Comparison of ENCODE assay signal across 9 cellular contexts in the genomic region with DNA sequence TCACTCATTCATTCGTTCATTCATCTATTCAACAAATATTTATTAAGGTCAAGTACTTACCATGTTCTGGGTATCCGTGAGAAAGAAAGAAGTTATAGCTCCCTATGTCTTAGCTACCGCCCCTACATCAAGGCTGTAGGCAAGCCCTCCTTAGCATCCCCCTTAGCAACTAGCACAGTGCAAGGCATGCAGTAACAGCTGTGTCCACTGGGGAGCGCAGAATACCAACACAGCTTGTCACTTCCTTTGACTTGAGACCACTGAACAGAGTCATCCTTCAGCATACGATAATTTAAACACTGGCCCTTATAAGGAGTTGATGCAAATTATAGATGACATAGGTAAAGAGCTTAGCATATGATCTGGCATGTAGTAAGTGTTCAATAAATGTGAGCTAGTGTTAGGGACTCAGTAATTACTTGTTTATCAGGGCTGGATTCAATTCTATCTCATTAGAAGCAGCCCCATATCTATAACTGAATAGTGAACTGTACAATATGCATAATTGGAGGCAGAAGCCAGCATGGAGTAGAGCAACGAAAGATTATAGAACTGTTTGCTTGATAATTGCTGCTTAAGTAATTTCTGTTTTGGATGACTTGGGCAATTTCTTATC. TPM values are rescaled to one million over a fixed set of nuclear protein-coding genes. Genes with fewer than 3 reads are reported as not detected.
A peak's percentile ranks its signal among the peaks of the same experiment; 100 is the strongest.
DNase-seq lines count a peak whose midpoint lies in the region; ATAC-seq, FAIRE-seq and TF ChIP-seq lines count a peak whose summit lies in the region.
"Had no signal": no experiment of that assay in that cellular context is flagged by ENCODE, and none has a peak within 500 bp of the region (broad histone marks: within the 10 kb centered on the region; RNA-seq: fewer than 3 reads in every experiment).

No MANE protein-coding gene starts in this region.

- H3K4me3 Mint-ChIP-seq in activated naive CD8-positive, alpha-beta T cell treated with anti-CD3 and anti-CD28 coated beads for 36 hours = no peak overlapping the region

- H3K36me3 ChIP-seq in right atrium auricular region (no peaks in the 10 kb centered on the region), small intestine (ENCODE audit: control insufficient read depth in 2 of 2, insufficient read depth in 2 of 2, low read length in 2 of 2) (no peaks in the 10 kb centered on the region)

- peaks cover 3% of the 10 kb centered on the region for H3K27me3 Mint-ChIP-seq in activated naive CD8-positive, alpha-beta T cell treated with anti-CD3 and anti-CD28 coated beads for 36 hours

- H3K4me1 Mint-ChIP-seq in activated naive CD8-positive, alpha-beta T cell treated with anti-CD3 and anti-CD28 coated beads for 36 hours = no peaks in the 10 kb centered on the region

- peak; percentile 89 for ATAC-seq in GM18870 (IDR thresholded peaks at IDR 0.05; ENCODE audit: unreplicated experiment)
- peak; percentile 84 for ATAC-seq in HG03442 (IDR thresholded peaks at IDR 0.05; ENCODE audit: unreplicated experiment)
- ATAC-seq in HG03039 (IDR thresholded peaks at IDR 0.05; ENCODE audit: unreplicated experiment) = no peak

- H3K9me3 ChIP-seq in right atrium auricular region (no peaks in the 10 kb centered on the region), small intestine (ENCODE audit: control insufficient read depth, low read depth) (no peaks in the 10 kb centered on the region)

- TF ChIP-seq CTCF in C4-2B (conservative IDR thresholded peaks at IDR 0.05) (peak; percentile 70), RWPE1 (conservative IDR thresholded peaks at IDR 0.05; ENCODE audit: low read depth) (peak; percentile 66), right atrium auricular region (IDR thresholded peaks at IDR 0.05) (peak; percentile 41 to 82)

- no peak for FAIRE-seq in small intestine (lab: Jason Lieb, UNC)

- H3K27ac Mint-ChIP-seq in activated naive CD8-positive, alpha-beta T cell treated with anti-CD3 and anti-CD28 coated beads for 36 hours = no peak overlapping the region

- peak; percentile 20 for DNase-seq in RWPE1 (ENCODE audit: low spot score)
- peak; percentile 33 for DNase-seq in activated naive CD8-positive, alpha-beta T cell treated with anti-CD3 and anti-CD28 coated beads for 36 hours
- no peak for DNase-seq in right atrium auricular region (ENCODE audit: low spot score)
- peak; percentile 22 for DNase-seq in small intestine

- H3K27me3 ChIP-seq in right atrium auricular region (no peaks in the 10 kb centered on the region), small intestine (ENCODE audit: control insufficient read depth in 2 of 2, insufficient read depth in 2 of 2, low read length in 2 of 2) (no peaks in the 10 kb centered on the region)

- H3K4me3 ChIP-seq in right atrium auricular region (no peak overlapping the region), small intestine (ENCODE audit: low read depth in 1 of 2, low read length in 2 of 2) (no peak overlapping the region)

- WGBS in small intestine, 3 donors = 8 to 12% (median 11%) methylated on average over 6 of the region's 6 CpGs

- no peaks in the 10 kb centered on the region for H3K4me1 ChIP-seq in right atrium auricular region
- H3K4me1 ChIP-seq in small intestine (ENCODE audit: control insufficient read depth in 2 of 2, insufficient read depth in 1 of 2, low read depth in 1 of 2, low read length in 1 of 2) = no peaks in the 10 kb centered on the region

- no peaks in the 10 kb centered on the region for H3K9me3 Mint-ChIP-seq in activated naive CD8-positive, alpha-beta T cell treated with anti-CD3 and anti-CD28 coated beads for 36 hours

- H3K27ac ChIP-seq in C4-2B (no peak overlapping the region), RWPE1 (no peak overlapping the region), right atrium auricular region (no peak overlapping the region), small intestine (ENCODE audit: low read depth in 1 of 2, low read length in 1 of 2) (no peak overlapping the region)

- H3K36me3 Mint-ChIP-seq in activated naive CD8-positive, alpha-beta T cell treated with anti-CD3 and anti-CD28 coated beads for 36 hours = no peaks in the 10 kb centered on the region

- CTCF ChIA-PET in RWPE1 (lab: Yijun Ruan, JAX) = interaction anchor here (0.5 to 0.6 kb wide), 2 partner anchors 18 to 22 kb away, joined by 3 to 4 read pairs; no protein-coding TSS in a partner anchor

- POLR2A ChIA-PET in RWPE1 (lab: Yijun Ruan, JAX; ENCODE audit: low non-redundant PET) = no interaction called here

RNA-seq across cellular contexts. Expression of gene KIAA1210, which starts 8.7 kb away (rescaled TPM):
- total RNA-seq in activated naive CD8-positive, alpha-beta T cell treated with anti-CD3 and anti-CD28 coated beads for 36 hours = not detected
- under 1 TPM in 1 of 2 donors, not detected in 1; 0.04 TPM for total RNA-seq in right atrium auricular region
- polyA plus RNA-seq in small intestine = not detected
- total RNA-seq: T-helper 1 cell treated with Interleukin-12 subunit alpha and Interleukin-12 subunit beta and Interleukin-4 antibody, amounts not matched to agents 30 ng/mL and 1 ng/mL, for 36 hours had no signal

RNA-seq across cellular contexts. Expression of gene CT47C1, which starts 46.1 kb away (rescaled TPM):
- not detected for total RNA-seq in activated naive CD8-positive, alpha-beta T cell treated with anti-CD3 and anti-CD28 coated beads for 36 hours
- not detected for total RNA-seq in right atrium auricular region
- polyA plus RNA-seq in small intestine = not detected
- total RNA-seq: T-helper 1 cell treated with Interleukin-12 subunit alpha and Interleukin-12 subunit beta and Interleukin-4 antibody, amounts not matched to agents 30 ng/mL and 1 ng/mL, for 36 hours had no signal
